Comparison of ENCODE assay signal across 13 cellular contexts in the genomic region with DNA sequence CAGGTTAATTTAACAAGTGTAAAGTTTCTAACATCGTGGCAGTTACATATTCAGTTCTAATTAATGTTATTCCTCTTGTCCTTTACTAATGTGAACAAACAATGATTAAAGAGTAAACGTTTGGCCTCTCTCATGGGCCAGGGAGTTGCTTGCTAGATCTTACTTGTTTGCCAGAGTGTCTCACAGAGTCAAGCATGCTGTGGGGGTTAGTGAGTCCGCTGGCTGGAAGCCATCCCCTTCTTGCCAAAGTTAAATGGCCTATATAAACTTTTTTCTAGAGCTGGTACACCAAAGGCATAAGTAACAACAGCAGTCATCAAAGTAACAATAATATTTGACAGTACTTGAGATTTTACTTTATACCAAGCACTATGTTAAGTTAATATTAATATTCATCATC.
DNase-seq lines count a peak whose midpoint lies in the region; ATAC-seq and TF ChIP-seq lines count a peak whose summit lies in the region.
"Had no signal": no experiment of that assay in that cellular context is flagged by ENCODE, and none has a peak within 500 bp of the region (broad histone marks: within the 10 kb centered on the region; RNA-seq: fewer than 3 reads in every experiment).

No MANE protein-coding gene starts in this region.

- peak; percentile 52 for DNase-seq in EH (ENCODE audit: low read depth)
- peak in 39 of 58 donors; percentile 1 to 80 (median 20) for DNase-seq in anterior cingulate cortex (lab: John Stamatoyannopoulos, UW)
- DNase-seq in left ventricle myocardium superior: peak; percentile 36
- DNase-seq in putamen (ENCODE audit: low spot score): peak; percentile 24
- DNase-seq in activated T-cell treated with anti-CD3 and anti-CD28 coated beads, Interleukin-2, amount 50 U/mL, for 48 hours: no peak
- no peak for DNase-seq in suprapubic skin (ENCODE audit: low spot score in 2 of 2)
- DNase-seq in activated naive CD8-positive, alpha-beta T cell treated with anti-CD3 and anti-CD28 coated beads for 36 hours: no peak
- DNase-seq: activated CD4-positive, CD25-positive, alpha-beta regulatory T cell treated with anti-CD3 and anti-CD28 coated beads, Interleukin-2, amount 50 U/mL, for 72 hours; activated T-cell treated with anti-CD3 and anti-CD28 coated beads, Interleukin-2, amount 50 U/mL, for 24 hours; brain microvascular endothelial cell; KG1; NCI-H2029 treated with DMSO at 0.1 percent for 48 hours had no signal

- TF ChIP-seq POLR2A in suprapubic skin (IDR thresholded peaks at IDR 0.05): no peak

- no peak for TF ChIP-seq EP300 in suprapubic skin (IDR thresholded peaks at IDR 0.05)

- H3K4me3 Mint-ChIP-seq in activated naive CD8-positive, alpha-beta T cell treated with anti-CD3 and anti-CD28 coated beads for 36 hours: no peak overlapping the region
- H3K4me3 Mint-ChIP-seq: activated T-cell treated with anti-CD3 and anti-CD28 coated beads, Interleukin-2, amount 50 U/mL, for 24 hours had no signal

- H3K9me3 ChIP-seq in suprapubic skin: no peaks in the 10 kb centered on the region

- TF ChIP-seq CTCF in suprapubic skin (IDR thresholded peaks at IDR 0.05): no peak

- intact Hi-C loops in left ventricle myocardium superior (cut with micrococcal nuclease): no loop called here

- H3K4me1 Mint-ChIP-seq in activated naive CD8-positive, alpha-beta T cell treated with anti-CD3 and anti-CD28 coated beads for 36 hours: no peaks in the 10 kb centered on the region

- no peak overlapping the region for H3K27ac Mint-ChIP-seq in activated naive CD8-positive, alpha-beta T cell treated with anti-CD3 and anti-CD28 coated beads for 36 hours
- H3K27ac Mint-ChIP-seq: activated T-cell treated with anti-CD3 and anti-CD28 coated beads, Interleukin-2, amount 50 U/mL, for 24 hours had no signal

- no peaks in the 10 kb centered on the region for H3K27me3 ChIP-seq in suprapubic skin
- H3K27me3 ChIP-seq: brain microvascular endothelial cell had no signal

- 15% methylated on average over 3 of the region's 3 CpGs for WGBS in suprapubic skin

- no peak overlapping the region for H3K4me3 ChIP-seq in suprapubic skin

- H3K27ac ChIP-seq in suprapubic skin: no peak overlapping the region
- H3K27ac ChIP-seq: brain microvascular endothelial cell had no signal

- H3K27me3 Mint-ChIP-seq in activated naive CD8-positive, alpha-beta T cell treated with anti-CD3 and anti-CD28 coated beads for 36 hours: no peaks in the 10 kb centered on the region
- H3K27me3 Mint-ChIP-seq: activated T-cell treated with anti-CD3 and anti-CD28 coated beads, Interleukin-2, amount 50 U/mL, for 24 hours had no signal

- no peaks in the 10 kb centered on the region for H3K36me3 ChIP-seq in suprapubic skin
- H3K36me3 ChIP-seq: brain microvascular endothelial cell had no signal

- H3K36me3 Mint-ChIP-seq in activated naive CD8-positive, alpha-beta T cell treated with anti-CD3 and anti-CD28 coated beads for 36 hours: no peaks in the 10 kb centered on the region

- peak; percentile 62 for ATAC-seq in left ventricle myocardium superior
- no peak for ATAC-seq in GM18909 (IDR thresholded peaks at IDR 0.05; ENCODE audit: poor library complexity, unreplicated experiment)

- H3K4me1 ChIP-seq in suprapubic skin: peaks cover 10% of the 10 kb centered on the region

- H3K9me3 Mint-ChIP-seq in activated naive CD8-positive, alpha-beta T cell treated with anti-CD3 and anti-CD28 coated beads for 36 hours: no peaks in the 10 kb centered on the region
- H3K9me3 Mint-ChIP-seq: activated T-cell treated with anti-CD3 and anti-CD28 coated beads, Interleukin-2, amount 50 U/mL, for 24 hours had no signal

Comparison
In these comparisons a context has a peak if more than half of its experiments do, and no peak if none do; other contexts are left out.
1. DNase-seq: peak in EH (single experiment), anterior cingulate cortex (39 of 58), left ventricle myocardium superior (single experiment) and putamen (single experiment); none in activated T-cell treated with anti-CD3 and anti-CD28 coated beads, Interleukin-2, amount 50 U/mL, for 48 hours (0 of 2), suprapubic skin (0 of 2) and activated naive CD8-positive, alpha-beta T cell treated with anti-CD3 and anti-CD28 coated beads for 36 hours (single experiment).